In the genomic region with DNA sequence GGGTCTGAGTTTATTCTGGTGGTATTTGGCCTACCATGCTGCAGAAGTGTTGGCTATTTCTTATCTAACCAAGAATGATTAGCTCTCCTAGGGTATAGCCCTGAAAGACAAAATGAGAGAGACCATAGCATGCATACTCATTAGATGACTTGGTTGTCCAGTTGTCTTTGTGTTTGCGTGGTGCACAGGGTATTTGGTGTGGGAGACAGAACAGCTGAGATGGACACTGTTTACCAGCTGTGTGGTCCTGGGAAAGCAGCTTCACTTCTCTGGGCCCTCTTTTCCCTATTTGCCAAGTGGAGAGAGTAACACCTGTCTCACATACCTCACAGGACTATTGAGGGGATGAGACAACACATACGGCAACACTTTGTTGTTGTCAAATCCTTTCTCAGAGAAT, we compare ENCODE assay signal across 5 cellular contexts.
"Had no signal": no experiment of that assay in that cellular context is flagged by ENCODE, and none has a peak within 500 bp of the region (broad histone marks: within the 10 kb centered on the region; RNA-seq: fewer than 3 reads in every experiment).

No MANE protein-coding gene starts in this region.

- H3K4me3 ChIP-seq: GM23338 had no signal

- H2AFZ ChIP-seq: GM23338 had no signal

- H3K27ac ChIP-seq: HL-60 had no signal

- H3K4me2 ChIP-seq: GM23338 had no signal

- DNase-seq: H9, HCEC 1CT, KBM-7 had no signal
